In the genomic region with DNA sequence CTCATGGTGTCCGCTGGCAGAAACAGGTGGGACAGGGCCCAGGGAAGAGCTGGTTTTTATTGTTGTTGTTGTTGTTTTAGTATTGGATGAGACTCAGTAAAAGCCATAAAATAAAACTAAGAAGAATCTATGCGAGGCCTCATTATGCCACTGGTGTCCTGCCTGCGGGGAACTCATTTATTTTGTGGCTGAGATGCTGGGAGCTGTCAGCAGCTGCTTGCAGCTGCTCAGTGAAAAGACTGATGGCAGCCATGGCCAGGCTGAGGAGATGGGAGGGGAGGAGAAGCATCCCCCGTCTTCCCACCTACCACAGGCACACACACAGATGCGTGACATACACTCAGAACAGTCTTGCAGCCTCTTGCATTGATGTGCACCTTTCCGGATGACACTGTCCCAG, we compare ENCODE assay signal across 18 cellular contexts. TPM values are rescaled to one million over a fixed set of nuclear protein-coding genes. Genes with fewer than 3 reads are reported as not detected.
DNase-seq lines count a peak whose midpoint lies in the region; TF ChIP-seq lines count a peak whose summit lies in the region.
"Had no signal": no experiment of that assay in that cellular context is flagged by ENCODE, and none has a peak within 500 bp of the region (broad histone marks: within the 10 kb centered on the region; RNA-seq: fewer than 3 reads in every experiment).

No MANE protein-coding gene starts in this region.

- H3K4me1 Mint-ChIP-seq in activated T-helper 2 cell treated with anti-CD3 and anti-CD28 coated beads, Interferon-gamma antibody, Interleukin-2, Interleukin-4, amounts not matched to agents 10 μg/mL and 5 μg/mL and 100 μg/mL, durations not matched to agents 14 hours and 24 hours and 36 hours (ENCODE audit: low read depth): no peaks in the 10 kb centered on the region
- H3K4me1 Mint-ChIP-seq in activated CD4-positive, alpha-beta memory T cell treated with anti-CD3 and anti-CD28 coated beads, Interleukin-2, amount 10 ng/mL, durations not matched to agents 7 days and 5 days: no peaks in the 10 kb centered on the region
- H3K4me1 Mint-ChIP-seq: activated naive CD8-positive, alpha-beta T cell treated with anti-CD3 and anti-CD28 coated beads, Interleukin-2, amount 10 ng/mL, durations not matched to agents 7 days and 5 days; CD4-positive, CD25-positive, alpha-beta regulatory T cell; memory B cell had no signal

- peaks cover 43% of the 10 kb centered on the region for H3K27me3 Mint-ChIP-seq in activated T-helper 2 cell treated with anti-CD3 and anti-CD28 coated beads, Interferon-gamma antibody, Interleukin-2, Interleukin-4, amounts not matched to agents 10 μg/mL and 5 μg/mL and 100 μg/mL, durations not matched to agents 14 hours and 24 hours and 36 hours (ENCODE audit: low read depth)
- peaks cover 49% of the 10 kb centered on the region for H3K27me3 Mint-ChIP-seq in activated CD4-positive, alpha-beta memory T cell treated with anti-CD3 and anti-CD28 coated beads, Interleukin-2, amount 10 ng/mL, durations not matched to agents 7 days and 5 days

- no peaks in the 10 kb centered on the region for H3K9me3 Mint-ChIP-seq in activated T-helper 2 cell treated with anti-CD3 and anti-CD28 coated beads, Interferon-gamma antibody, Interleukin-2, Interleukin-4, amounts not matched to agents 10 μg/mL and 5 μg/mL and 100 μg/mL, durations not matched to agents 14 hours and 24 hours and 36 hours
- H3K9me3 Mint-ChIP-seq in activated CD4-positive, alpha-beta memory T cell treated with anti-CD3 and anti-CD28 coated beads, Interleukin-2, amount 10 ng/mL, durations not matched to agents 7 days and 5 days: no peaks in the 10 kb centered on the region
- H3K9me3 Mint-ChIP-seq: activated CD8-positive, alpha-beta T cell treated with anti-CD3 and anti-CD28 coated beads for 36 hours; activated naive CD8-positive, alpha-beta T cell treated with anti-CD3 and anti-CD28 coated beads, Interleukin-2, amount 10 ng/mL, durations not matched to agents 7 days and 5 days; memory B cell had no signal

- H3K27me3 ChIP-seq in BLaER1 (peaks cover 13% of the 10 kb centered on the region), colonic mucosa (no peaks in the 10 kb centered on the region), mucosa of rectum (ENCODE audit: control insufficient read depth in 2 of 2, insufficient read depth in 2 of 2, low read length in 2 of 2) (peaks cover 0 to 3% of the 10 kb centered on the region in 2 donors)
- H3K27me3 ChIP-seq: thyroid gland had no signal

- no peak overlapping the region for H3K4me3 Mint-ChIP-seq in activated T-helper 2 cell treated with anti-CD3 and anti-CD28 coated beads, Interferon-gamma antibody, Interleukin-2, Interleukin-4, amounts not matched to agents 10 μg/mL and 5 μg/mL and 100 μg/mL, durations not matched to agents 14 hours and 24 hours and 36 hours (ENCODE audit: low read depth)
- H3K4me3 Mint-ChIP-seq in activated CD4-positive, alpha-beta memory T cell treated with anti-CD3 and anti-CD28 coated beads, Interleukin-2, amount 10 ng/mL, durations not matched to agents 7 days and 5 days: no peak overlapping the region
- H3K4me3 Mint-ChIP-seq: activated CD8-positive, alpha-beta T cell treated with anti-CD3 and anti-CD28 coated beads for 36 hours; activated naive CD8-positive, alpha-beta T cell treated with anti-CD3 and anti-CD28 coated beads, Interleukin-2, amount 10 ng/mL, durations not matched to agents 7 days and 5 days; CD4-positive, CD25-positive, alpha-beta regulatory T cell; memory B cell had no signal

- H3K36me3 ChIP-seq in BLaER1: no peaks in the 10 kb centered on the region
- H3K36me3 ChIP-seq in colonic mucosa: no peaks in the 10 kb centered on the region
- no peaks in the 10 kb centered on the region for H3K36me3 ChIP-seq in mucosa of rectum (ENCODE audit: control insufficient read depth in 2 of 2, insufficient read depth in 2 of 2, low read length in 2 of 2)
- H3K36me3 ChIP-seq: esophagus squamous epithelium, thyroid gland had no signal

- H3K27ac ChIP-seq in BLaER1: no peak overlapping the region
- peak overlapping the region; percentile 30 for H3K27ac ChIP-seq in colonic mucosa
- peak overlapping the region; percentile 42 to 49 for H3K27ac ChIP-seq in mucosa of rectum (ENCODE audit: low read depth in 2 of 2, low read length in 2 of 2)
- H3K27ac ChIP-seq: thyroid gland had no signal

- no peaks in the 10 kb centered on the region for H4K20me1 ChIP-seq in BLaER1

- POLR2A ChIA-PET in activated CD4-positive, alpha-beta memory T cell treated with anti-CD3 and anti-CD28 coated beads, Interleukin-2, amount 10 ng/mL, durations not matched to agents 7 days and 5 days (lab: Charles Lee): no interaction called here

- intact Hi-C loops in colonic mucosa (cut with DNase I): no loop called here
- intact Hi-C loops in activated T-helper 2 cell treated with anti-CD3 and anti-CD28 coated beads, Interferon-gamma antibody, Interleukin-2, Interleukin-4, amounts not matched to agents 10 μg/mL and 5 μg/mL and 100 μg/mL, durations not matched to agents 14 hours and 24 hours and 36 hours (cut with micrococcal nuclease): no loop called here

- H3K4me1 ChIP-seq in BLaER1 (peaks cover 17% of the 10 kb centered on the region), colonic mucosa (no peaks in the 10 kb centered on the region), mucosa of rectum (ENCODE audit: control insufficient read depth in 2 of 2, insufficient read depth in 2 of 2, low read length in 2 of 2) (peaks cover 0 to 4% of the 10 kb centered on the region in 2 donors)
- H3K4me1 ChIP-seq: esophagus squamous epithelium, thyroid gland had no signal

- H3K9ac ChIP-seq in BLaER1: no peak overlapping the region
- no peak overlapping the region for H3K9ac ChIP-seq in colonic mucosa (ENCODE audit: low read depth in 2 of 2, low read length in 2 of 2)
- no peak overlapping the region for H3K9ac ChIP-seq in mucosa of rectum (ENCODE audit: low read depth in 1 of 2, low read length in 2 of 2)

- H3K9me3 ChIP-seq in BLaER1 (no peaks in the 10 kb centered on the region), colonic mucosa (no peaks in the 10 kb centered on the region), mucosa of rectum (ENCODE audit: control insufficient read depth in 2 of 2, low read length in 2 of 2) (no peaks in the 10 kb centered on the region)
- H3K9me3 ChIP-seq: esophagus squamous epithelium, thyroid gland had no signal

- CTCF ChIA-PET in activated CD4-positive, alpha-beta memory T cell treated with anti-CD3 and anti-CD28 coated beads, Interleukin-2, amount 10 ng/mL, durations not matched to agents 7 days and 5 days (lab: Charles Lee): interaction anchor here (1.5 kb wide), 1 partner anchor 10 kb away, joined by 3 read pairs; no protein-coding TSS in a partner anchor

- peak overlapping the region; percentile 51; the same call in 1 of the 2 replicates for H3K4me2 ChIP-seq in BLaER1

- no peak for TF ChIP-seq CTCF in colonic mucosa (IDR thresholded peaks at IDR 0.05)

- H3K27ac Mint-ChIP-seq in activated T-helper 2 cell treated with anti-CD3 and anti-CD28 coated beads, Interferon-gamma antibody, Interleukin-2, Interleukin-4, amounts not matched to agents 10 μg/mL and 5 μg/mL and 100 μg/mL, durations not matched to agents 14 hours and 24 hours and 36 hours: no peak overlapping the region
- no peak overlapping the region for H3K27ac Mint-ChIP-seq in activated CD4-positive, alpha-beta memory T cell treated with anti-CD3 and anti-CD28 coated beads, Interleukin-2, amount 10 ng/mL, durations not matched to agents 7 days and 5 days
- H3K27ac Mint-ChIP-seq: activated CD8-positive, alpha-beta T cell treated with anti-CD3 and anti-CD28 coated beads for 36 hours; activated naive CD8-positive, alpha-beta T cell treated with anti-CD3 and anti-CD28 coated beads, Interleukin-2, amount 10 ng/mL, durations not matched to agents 7 days and 5 days; memory B cell had no signal

- DNase-seq in colonic mucosa (no peak), skeletal muscle cell (ENCODE audit: low read depth) (peak; percentile 37), SW 1271 (lab: John Stamatoyannopoulos, UW) (no peak)
- DNase-seq in stimulated activated CD4-positive, alpha-beta T cell treated with anti-CD3 and anti-CD28 coated beads, Interleukin-2, amount 100 ng/mL, for 24 hours: no peak
- DNase-seq in activated T-helper 2 cell treated with anti-CD3 and anti-CD28 coated beads, Interferon-gamma antibody, Interleukin-2, Interleukin-4, amounts not matched to agents 10 μg/mL and 5 μg/mL and 100 μg/mL, durations not matched to agents 14 hours and 24 hours and 36 hours (ENCODE audit: low spot score): no peak
- DNase-seq in activated CD4-positive, alpha-beta memory T cell treated with anti-CD3 and anti-CD28 coated beads, Interleukin-2, amount 10 ng/mL, durations not matched to agents 7 days and 5 days: no peak
- DNase-seq: activated CD8-positive, alpha-beta T cell treated with anti-CD3 and anti-CD28 coated beads for 36 hours; activated naive CD8-positive, alpha-beta T cell treated with anti-CD3 and anti-CD28 coated beads, Interleukin-2, amount 10 ng/mL, durations not matched to agents 7 days and 5 days; activated T-cell treated with anti-CD3 and anti-CD28 coated beads, Interleukin-2, amount 50 U/mL, for 48 hours; CD4-positive, CD25-positive, alpha-beta regulatory T cell; esophagus squamous epithelium; GOT3; NCI-H1105; NCI-H82; thyroid gland had no signal

- H3K36me3 Mint-ChIP-seq in activated T-helper 2 cell treated with anti-CD3 and anti-CD28 coated beads, Interferon-gamma antibody, Interleukin-2, Interleukin-4, amounts not matched to agents 10 μg/mL and 5 μg/mL and 100 μg/mL, durations not matched to agents 14 hours and 24 hours and 36 hours (ENCODE audit: low read depth): no peaks in the 10 kb centered on the region
- no peaks in the 10 kb centered on the region for H3K36me3 Mint-ChIP-seq in activated CD4-positive, alpha-beta memory T cell treated with anti-CD3 and anti-CD28 coated beads, Interleukin-2, amount 10 ng/mL, durations not matched to agents 7 days and 5 days (ENCODE audit: low read depth)
- H3K36me3 Mint-ChIP-seq: activated naive CD8-positive, alpha-beta T cell treated with anti-CD3 and anti-CD28 coated beads, Interleukin-2, amount 10 ng/mL, durations not matched to agents 7 days and 5 days; CD4-positive, CD25-positive, alpha-beta regulatory T cell; memory B cell had no signal

- H3K4me3 ChIP-seq in BLaER1 (no peak overlapping the region), colonic mucosa (no peak overlapping the region), mucosa of rectum (ENCODE audit: low read length in 2 of 2) (no peak overlapping the region), skeletal muscle cell (ENCODE audit: low read depth, low read length) (no peak overlapping the region)
- H3K4me3 ChIP-seq: esophagus squamous epithelium, thyroid gland had no signal

RNA-seq across cellular contexts. Expression of a gene that starts 7.7 kb away (rescaled TPM):
- total RNA-seq in colonic mucosa: 10 to 100 TPM in 1 of 2 donors, 1 to 10 TPM in 1; 3.3 to 13.2 TPM
- total RNA-seq in activated T-helper 2 cell treated with anti-CD3 and anti-CD28 coated beads, Interferon-gamma antibody, Interleukin-2, Interleukin-4, amounts not matched to agents 10 μg/mL and 5 μg/mL and 100 μg/mL, durations not matched to agents 14 hours and 24 hours and 36 hours: 0.05 and 0.11 TPM in 2 replicates
- under 1 TPM; 0.75 to 0.81 TPM for total RNA-seq in activated CD4-positive, alpha-beta memory T cell treated with anti-CD3 and anti-CD28 coated beads, Interleukin-2, amount 10 ng/mL, durations not matched to agents 7 days and 5 days
